In the genomic region with DNA sequence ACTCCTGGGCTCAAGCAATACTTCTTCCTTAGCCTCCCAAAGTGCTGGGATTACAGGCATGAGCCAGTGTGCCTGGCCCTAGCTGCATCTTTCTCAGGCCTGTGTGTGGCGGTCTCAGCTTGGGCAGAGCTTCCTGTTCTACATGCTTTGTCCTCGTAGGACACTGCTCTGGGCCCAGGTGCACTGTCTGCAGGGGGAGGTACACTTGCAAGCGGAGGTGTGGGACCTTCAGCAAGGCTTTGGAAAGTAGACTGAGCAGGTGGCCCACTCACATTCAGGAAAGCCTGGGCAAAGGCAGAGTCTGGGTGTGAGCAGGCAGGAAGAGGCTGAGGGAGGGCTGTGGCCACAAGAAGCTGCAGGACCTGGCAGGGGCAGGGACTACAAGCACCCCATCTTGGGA, we compare ENCODE assay signal across 9 cellular contexts. TPM values are rescaled to one million over a fixed set of nuclear protein-coding genes. Genes with fewer than 3 reads are reported as not detected.
A peak's percentile ranks its signal among the peaks of the same experiment; 100 is the strongest.
DNase-seq lines count a peak whose midpoint lies in the region; ATAC-seq and TF ChIP-seq lines count a peak whose summit lies in the region.
"Had no signal": no experiment of that assay in that cellular context is flagged by ENCODE, and none has a peak within 500 bp of the region (broad histone marks: within the 10 kb centered on the region; RNA-seq: fewer than 3 reads in every experiment).

No MANE protein-coding gene starts in this region.

- no peaks in the 10 kb centered on the region for H3K27me3 Mint-ChIP-seq in effector memory CD8-positive, alpha-beta T cell
- peaks cover 3% of the 10 kb centered on the region for H3K27me3 Mint-ChIP-seq in endothelial cell (ENCODE audit: unreplicated experiment)

- H3K27ac ChIP-seq in BLaER1 (peak overlapping the region; percentile 40; the same call in 1 of the 2 replicates), ovary (peak overlapping the region; percentile 26 to 82)

- 75 to 93% (median 77%) methylated on average over 3 of the region's 3 CpGs for WGBS in ovary, 3 donors

- H3K36me3 ChIP-seq in BLaER1 (peaks cover 60% of the 10 kb centered on the region), Loucy (ENCODE audit: insufficient read depth, low read length) (peaks cover 16% of the 10 kb centered on the region; the same call in 1 of the 2 replicates), ovary (no peaks in the 10 kb centered on the region)

- intact Hi-C loops in ovary (cut with DNase I): no loop called here

- no peak for TF ChIP-seq EP300 in ovary (IDR thresholded peaks at IDR 0.05)

- peaks cover 8% of the 10 kb centered on the region for H3K36me3 Mint-ChIP-seq in effector memory CD8-positive, alpha-beta T cell (ENCODE audit: insufficient read depth)
- H3K36me3 Mint-ChIP-seq in endothelial cell (ENCODE audit: low read depth, unreplicated experiment): no peaks in the 10 kb centered on the region

- H3K4me2 ChIP-seq in BLaER1 (peak overlapping the region; percentile 60), Loucy (ENCODE audit: low read depth, low read length, poor library complexity, severe bottlenecking) (peak overlapping the region; percentile 44)

- H3K4me1 ChIP-seq in BLaER1 (peaks cover 56% of the 10 kb centered on the region), Loucy (ENCODE audit: insufficient read depth, low read length, poor library complexity, severe bottlenecking) (peaks cover 48% of the 10 kb centered on the region), ovary (ENCODE audit: insufficient read depth) (peaks cover 31% of the 10 kb centered on the region)

- no peaks in the 10 kb centered on the region for H3K9me2 ChIP-seq in Loucy (replicated peaks; ENCODE audit: low read depth, low read length)

- no peaks in the 10 kb centered on the region for H3F3A ChIP-seq in Loucy (ENCODE audit: low read depth)

- H3K4me3 Mint-ChIP-seq in effector memory CD8-positive, alpha-beta T cell: peak overlapping the region; percentile 11 to 45
- no peak overlapping the region for H3K4me3 Mint-ChIP-seq in endothelial cell (ENCODE audit: unreplicated experiment)
- H3K4me3 Mint-ChIP-seq: nephron progenitor cell had no signal

- H3K9me3 ChIP-seq in BLaER1: no peaks in the 10 kb centered on the region
- H3K9me3 ChIP-seq in Loucy (ENCODE audit: insufficient read depth, low read depth, low read length): no peaks in the 10 kb centered on the region
- H3K9me3 ChIP-seq in ovary: no peaks in the 10 kb centered on the region

- peaks cover 12% of the 10 kb centered on the region; the same call in 1 of the 2 replicates for H3K79me2 ChIP-seq in Loucy (ENCODE audit: insufficient read depth, low read length)

- no peaks in the 10 kb centered on the region for H3K27me3 ChIP-seq in BLaER1
- H3K27me3 ChIP-seq in Loucy (ENCODE audit: insufficient read depth, low read length, poor library complexity, severe bottlenecking): no peaks in the 10 kb centered on the region
- no peaks in the 10 kb centered on the region for H3K27me3 ChIP-seq in ovary

- no peak overlapping the region for H3K4me3 ChIP-seq in BLaER1
- H3K4me3 ChIP-seq in Loucy (ENCODE audit: low read length, poor library complexity, severe bottlenecking): no peak overlapping the region
- no peak overlapping the region for H3K4me3 ChIP-seq in ovary

- no peak overlapping the region for H2AFZ ChIP-seq in Loucy (ENCODE audit: low read length)

- H3K9me3 Mint-ChIP-seq in effector memory CD8-positive, alpha-beta T cell: no peaks in the 10 kb centered on the region
- no peaks in the 10 kb centered on the region for H3K9me3 Mint-ChIP-seq in endothelial cell (ENCODE audit: unreplicated experiment)
- H3K9me3 Mint-ChIP-seq: nephron progenitor cell had no signal

- peak overlapping the region; percentile 88 to 90 for H3K27ac Mint-ChIP-seq in effector memory CD8-positive, alpha-beta T cell
- H3K27ac Mint-ChIP-seq in endothelial cell (ENCODE audit: unreplicated experiment): no peak overlapping the region
- H3K27ac Mint-ChIP-seq: nephron progenitor cell had no signal

- no peak for DNase-seq in effector memory CD8-positive, alpha-beta T cell
- DNase-seq in ovary (no peak), endothelial cell (ENCODE audit: low spot score) (no peak)
- DNase-seq: nephron progenitor cell had no signal

- TF ChIP-seq POLR2A in ovary (IDR thresholded peaks at IDR 0.05): no peak

- H3K9ac ChIP-seq in BLaER1: peak overlapping the region; percentile 48; the same call in 1 of the 2 replicates
- peak overlapping the region; percentile 59 for H3K9ac ChIP-seq in Loucy (ENCODE audit: low read depth, low read length, poor library complexity, severe bottlenecking)

- peaks cover 41 to 42% of the 10 kb centered on the region in 2 donors for H3K4me1 Mint-ChIP-seq in effector memory CD8-positive, alpha-beta T cell (ENCODE audit: low read depth in 2 of 2)
- H3K4me1 Mint-ChIP-seq in endothelial cell (ENCODE audit: unreplicated experiment): peaks cover 14% of the 10 kb centered on the region

- H4K20me1 ChIP-seq in BLaER1 (peaks cover 5% of the 10 kb centered on the region; the same call in 1 of the 2 replicates), Loucy (ENCODE audit: insufficient read depth, low read length, poor library complexity, severe bottlenecking) (no peaks in the 10 kb centered on the region)

- TF ChIP-seq CTCF in Loucy (conservative IDR thresholded peaks at IDR 0.05; ENCODE audit: low read length) (no peak), ovary (IDR thresholded peaks at IDR 0.05) (no peak), endothelial cell (IDR thresholded peaks at IDR 0.05; ENCODE audit: unreplicated experiment) (no peak)

- ATAC-seq in effector memory CD8-positive, alpha-beta T cell (replicated peaks): no peak
- ATAC-seq in HG02852 (IDR thresholded peaks at IDR 0.05; ENCODE audit: unreplicated experiment) (no peak), GM19395 (IDR thresholded peaks at IDR 0.05; ENCODE audit: unreplicated experiment) (no peak), HG02981 (IDR thresholded peaks at IDR 0.05; ENCODE audit: unreplicated experiment) (no peak)

RNA-seq across cellular contexts. Expression of a gene that starts 33.6 kb away (rescaled TPM):
- 1 to 10 TPM in 5 of 7 donors, under 1 TPM in 2; 0.45 to 4.1 (median 2.6) TPM for total RNA-seq in ovary
- polyA plus RNA-seq in ovary: 1 to 10 TPM; 1.7 to 2.9 TPM
- 0.38 TPM for total RNA-seq in endothelial cell (ENCODE audit: unreplicated experiment)
